17 cellular contexts compared by ENCODE assay signal in the genomic region with DNA sequence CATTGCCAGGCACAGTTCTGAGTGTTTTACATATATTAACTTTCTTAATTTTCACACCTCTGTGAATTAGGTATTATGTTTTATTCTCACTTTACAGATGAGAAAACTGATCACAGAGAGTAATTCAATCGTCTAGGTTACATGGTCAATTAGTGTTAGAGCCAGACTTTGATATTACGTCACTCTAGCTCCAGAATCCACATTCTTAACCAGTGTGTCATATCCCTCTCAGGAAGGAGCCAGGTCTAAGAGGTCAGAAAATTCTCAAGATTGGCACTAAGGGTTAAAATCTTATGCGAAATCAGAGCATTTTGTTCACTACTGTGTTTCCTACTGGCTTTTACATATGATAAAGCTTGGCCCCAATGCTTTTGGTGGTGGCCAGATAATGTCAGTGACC. TPM values are rescaled to one million over a fixed set of nuclear protein-coding genes. Genes with fewer than 3 reads are reported as not detected.
DNase-seq lines count a peak whose midpoint lies in the region; ATAC-seq and TF ChIP-seq lines count a peak whose summit lies in the region.
"Had no signal": no experiment of that assay in that cellular context is flagged by ENCODE, and none has a peak within 500 bp of the region (broad histone marks: within the 10 kb centered on the region; RNA-seq: fewer than 3 reads in every experiment).

No MANE protein-coding gene starts in this region.

- POLR2A ChIA-PET in PC-3 (lab: Charles Lee; ENCODE audit: unreplicated experiment), result no interaction called here

- no peak overlapping the region for H2AFZ ChIP-seq in PC-3 (ENCODE audit: low read length)
- no peak overlapping the region for H2AFZ ChIP-seq in mesenchymal stem cell (ENCODE audit: low read depth, low read length)
- H2AFZ ChIP-seq in GM23338, result no peak overlapping the region

- H4K8ac ChIP-seq in mesenchymal stem cell (ENCODE audit: low read length), result no peak overlapping the region

- no peaks in the 10 kb centered on the region for H3K79me1 ChIP-seq in mesenchymal stem cell (replicated peaks; ENCODE audit: low read length, poor library complexity, severe bottlenecking)

- CTCF ChIA-PET in PC-3 (lab: Charles Lee), result no interaction called here

- no TSS peak for BruUV-seq in PC-3 (replicated peaks; lab: Mats Ljungman, UMichigan)

- H2BK5ac ChIP-seq in mesenchymal stem cell (ENCODE audit: low read depth, low read length, poor library complexity, severe bottlenecking), result no peak overlapping the region

- H3K18ac ChIP-seq in mesenchymal stem cell (ENCODE audit: low read depth in 1 of 2, low read length in 2 of 2), result no peak overlapping the region

- H3K27ac ChIP-seq in PC-3 (ENCODE audit: low read length), result peak overlapping the region; percentile 85
- peak overlapping the region; percentile 30 for H3K27ac ChIP-seq in mesenchymal stem cell (ENCODE audit: low read length, poor library complexity, severe bottlenecking)
- no peak overlapping the region for H3K27ac ChIP-seq in GM23338 (ENCODE audit: low read depth)
- H3K27ac ChIP-seq: BLaER1 treated with 17β-estradiol and CSF1 and Interleukin-3, amounts not matched to agents 10 nM and 100 nM had no signal

- in situ Hi-C loops in HAP-1 (cut with MboI; ENCODE audit: low sequenced_read_pairs), result no loop called here

- H3K27ac Mint-ChIP-seq in GM23338, result no peak overlapping the region
- H3K27ac Mint-ChIP-seq: activated naive CD4-positive, alpha-beta T cell treated with anti-CD3 and anti-CD28 coated beads, Interleukin-2, amount 50 U/mL, for 24 hours; stimulated activated naive CD8-positive, alpha-beta T cell treated with anti-CD3 and anti-CD28 coated beads, Interleukin-15, Interleukin-2, amounts not matched to agents 100 ng/mL and 50 ng/mL, for 24 hours; WTC11 had no signal

- H3K36me3 ChIP-seq in PC-3 (ENCODE audit: low read depth, low read length) (no peaks in the 10 kb centered on the region), mesenchymal stem cell (ENCODE audit: control insufficient read depth in 1 of 2, insufficient read depth in 2 of 2, low read depth in 1 of 2, low read length in 2 of 2) (no peaks in the 10 kb centered on the region), GM23338 (ENCODE audit: insufficient read depth) (no peaks in the 10 kb centered on the region), HAP-1 (replicated peaks) (no peaks in the 10 kb centered on the region)
- H3K36me3 ChIP-seq: BLaER1 treated with 17β-estradiol and CSF1 and Interleukin-3, amounts not matched to agents 10 nM and 100 nM had no signal

- WGBS in mesenchymal stem cell, result 20% methylated on average over 1 of the region's 3 CpGs

- TF ChIP-seq CTCF in PC-3 (conservative IDR thresholded peaks at IDR 0.05; ENCODE audit: low read depth, low read length) (no peak), GM23338 (conservative IDR thresholded peaks at IDR 0.05; ENCODE audit: low read depth in 2 of 2) (no peak)

- no peak overlapping the region for H3K14ac ChIP-seq in mesenchymal stem cell (ENCODE audit: low read length in 2 of 2)

- no peak overlapping the region for H3K4me3 ChIP-seq in PC-3 (ENCODE audit: low read length)
- no peak overlapping the region for H3K4me3 ChIP-seq in mesenchymal stem cell (ENCODE audit: insufficient read depth in 1 of 2, low read depth in 1 of 2, low read length in 2 of 2)
- H3K4me3 ChIP-seq in GM23338, result no peak overlapping the region
- no peak overlapping the region for H3K4me3 ChIP-seq in HAP-1
- H3K4me3 ChIP-seq: BLaER1 treated with 17β-estradiol and CSF1 and Interleukin-3, amounts not matched to agents 10 nM and 100 nM had no signal

- ATAC-seq in PC-3 (0 out of 2 replicates have a peak, but pooled peaks have one; percentile 6), GM23338 (no peak)
- ATAC-seq: WTC11 had no signal

- no peaks in the 10 kb centered on the region for H3K79me2 ChIP-seq in PC-3 (ENCODE audit: low read length)
- H3K79me2 ChIP-seq in GM23338 (replicated peaks; ENCODE audit: insufficient read depth), result no peaks in the 10 kb centered on the region

- DNase-seq in EL (peak; percentile 86), PC-3 (peak; percentile 71), dermis microvascular lymphatic vessel endothelial cell (ENCODE audit: low read depth in 2 of 2) (peak; percentile 12 to 89), mesenchymal stem cell (peak; percentile 47), GM23338 (ENCODE audit: low spot score) (no peak), HAP-1 (ENCODE audit: low spot score in 2 of 2) (no peak), NCI-H2196 (lab: John Stamatoyannopoulos, UW; ENCODE audit: unreplicated experiment) (no peak)
- no peak for DNase-seq in activated CD4-positive, alpha-beta T cell treated with anti-CD3 and anti-CD28 coated beads, Interleukin-2, amount 50 U/mL, for 4 hours
- DNase-seq: GDM1, KBM-7, left cardiac atrium, NCI-H1930 had no signal

- H3K9ac ChIP-seq in PC-3 (ENCODE audit: low read length) (peak overlapping the region; percentile 60; the same call in 1 of the 2 replicates), mesenchymal stem cell (ENCODE audit: low read length) (no peak overlapping the region)
- H3K9ac ChIP-seq: BLaER1 treated with 17β-estradiol and CSF1 and Interleukin-3, amounts not matched to agents 10 nM and 100 nM had no signal

- H3K9me2 ChIP-seq in PC-3 (replicated peaks; ENCODE audit: low read length), result no peaks in the 10 kb centered on the region
- H3K9me2 ChIP-seq in GM23338 (ENCODE audit: insufficient read depth), result peaks cover 10% of the 10 kb centered on the region; the same call in 1 of the 2 replicates

- no peak overlapping the region for H3K4ac ChIP-seq in mesenchymal stem cell (ENCODE audit: low read depth in 1 of 2, low read length in 2 of 2)

- H3K9me3 ChIP-seq in PC-3 (ENCODE audit: low read length) (no peaks in the 10 kb centered on the region), mesenchymal stem cell (ENCODE audit: control insufficient read depth, low read length) (no peaks in the 10 kb centered on the region), HAP-1 (no peaks in the 10 kb centered on the region)

- peaks cover 33% of the 10 kb centered on the region for H3K4me1 ChIP-seq in PC-3 (ENCODE audit: insufficient read depth, low read length)
- H3K4me1 ChIP-seq in mesenchymal stem cell (ENCODE audit: control insufficient read depth, insufficient read depth, low read depth, low read length), result peaks cover 3% of the 10 kb centered on the region
- H3K4me1 ChIP-seq in GM23338 (ENCODE audit: insufficient read depth), result peaks cover 18% of the 10 kb centered on the region
- no peaks in the 10 kb centered on the region for H3K4me1 ChIP-seq in HAP-1
- H3K4me1 ChIP-seq: BLaER1 treated with 17β-estradiol and CSF1 and Interleukin-3, amounts not matched to agents 10 nM and 100 nM had no signal

- H3K9me3 Mint-ChIP-seq in GM23338, result no peaks in the 10 kb centered on the region; the same call in 1 of the 3 replicates
- H3K9me3 Mint-ChIP-seq: activated naive CD4-positive, alpha-beta T cell treated with anti-CD3 and anti-CD28 coated beads, Interleukin-2, amount 50 U/mL, for 24 hours; stimulated activated naive CD8-positive, alpha-beta T cell treated with anti-CD3 and anti-CD28 coated beads, Interleukin-15, Interleukin-2, amounts not matched to agents 100 ng/mL and 50 ng/mL, for 24 hours had no signal

- H3K23ac ChIP-seq in mesenchymal stem cell (ENCODE audit: low read length in 2 of 2), result no peak overlapping the region

- H3K4me2 ChIP-seq in PC-3 (ENCODE audit: low read length), result peak overlapping the region; percentile 75
- H3K4me2 ChIP-seq in mesenchymal stem cell (ENCODE audit: low read length, poor library complexity, severe bottlenecking), result no peak overlapping the region
- no peak overlapping the region for H3K4me2 ChIP-seq in GM23338
- H3K4me2 ChIP-seq: BLaER1 treated with 17β-estradiol and CSF1 and Interleukin-3, amounts not matched to agents 10 nM and 100 nM had no signal

- peaks cover 23% of the 10 kb centered on the region for H3K4me1 Mint-ChIP-seq in GM23338
- H3K4me1 Mint-ChIP-seq: activated naive CD4-positive, alpha-beta T cell treated with anti-CD3 and anti-CD28 coated beads, Interleukin-2, amount 50 U/mL, for 24 hours had no signal

- peak overlapping the region; percentile 19 for H2AK5ac ChIP-seq in mesenchymal stem cell (ENCODE audit: low read length, severe bottlenecking)

- no peaks in the 10 kb centered on the region for H3K27me3 Mint-ChIP-seq in GM23338 (ENCODE audit: insufficient read depth, low read depth, poor library complexity)

- H3K36me3 Mint-ChIP-seq in GM23338 (ENCODE audit: low read depth), result peaks cover 7% of the 10 kb centered on the region; the same call in 2 of the 3 replicates
- H3K36me3 Mint-ChIP-seq: activated naive CD4-positive, alpha-beta T cell treated with anti-CD3 and anti-CD28 coated beads, Interleukin-2, amount 50 U/mL, for 24 hours; WTC11 had no signal

- H3K27me3 ChIP-seq in PC-3 (ENCODE audit: low read length), result no peaks in the 10 kb centered on the region
- no peaks in the 10 kb centered on the region for H3K27me3 ChIP-seq in mesenchymal stem cell (ENCODE audit: control insufficient read depth in 1 of 2, insufficient read depth in 1 of 2, low read length in 2 of 2)
- H3K27me3 ChIP-seq in GM23338 (ENCODE audit: insufficient read depth), result no peaks in the 10 kb centered on the region
- H3K27me3 ChIP-seq in HAP-1 (ENCODE audit: low read depth), result peaks cover under 1% of the 10 kb centered on the region
- H3K27me3 ChIP-seq: BLaER1 treated with 17β-estradiol and CSF1 and Interleukin-3, amounts not matched to agents 10 nM and 100 nM had no signal

- intact Hi-C loops in PC-3 (cut with micrococcal nuclease), result loop anchor here (5.0 kb wide), 1 partner anchor 100 kb away; no protein-coding TSS in a partner anchor

- H2BK15ac ChIP-seq in mesenchymal stem cell (ENCODE audit: low read depth, poor library complexity, severe bottlenecking), result no peak overlapping the region

- H3F3A ChIP-seq in PC-3 (ENCODE audit: low read length, unreplicated experiment) (no peaks in the 10 kb centered on the region), GM23338 (replicated peaks; ENCODE audit: low read depth) (no peaks in the 10 kb centered on the region)

- no peak overlapping the region for H3K4me3 Mint-ChIP-seq in GM23338
- H3K4me3 Mint-ChIP-seq: activated naive CD4-positive, alpha-beta T cell treated with anti-CD3 and anti-CD28 coated beads, Interleukin-2, amount 50 U/mL, for 24 hours; stimulated activated naive CD8-positive, alpha-beta T cell treated with anti-CD3 and anti-CD28 coated beads, Interleukin-15, Interleukin-2, amounts not matched to agents 100 ng/mL and 50 ng/mL, for 24 hours; WTC11 had no signal

- H4K91ac ChIP-seq in mesenchymal stem cell (ENCODE audit: low read length), result no peak overlapping the region

- H4K20me1 ChIP-seq in PC-3 (ENCODE audit: low read length), result no peaks in the 10 kb centered on the region
- no peaks in the 10 kb centered on the region for H4K20me1 ChIP-seq in GM23338 (replicated peaks; ENCODE audit: insufficient read depth)
- H4K20me1 ChIP-seq: BLaER1 treated with 17β-estradiol and CSF1 and Interleukin-3, amounts not matched to agents 10 nM and 100 nM had no signal

- no peak overlapping the region for H2BK120ac ChIP-seq in mesenchymal stem cell (ENCODE audit: low read depth, low read length)

- no peak overlapping the region for H2BK12ac ChIP-seq in mesenchymal stem cell (ENCODE audit: low read length in 2 of 2)

RNA-seq across cellular contexts. Expression of gene DMP1, which starts 7.4 kb away (rescaled TPM):
- total RNA-seq in PC-3 (2014; rRNA removed) (not detected in 2 replicates), dermis microvascular lymphatic vessel endothelial cell (not detected in 2 replicates)
- 0.01 TPM for polyA plus RNA-seq in mesenchymal stem cell (2013, experiment 1 of 2)
- polyA plus RNA-seq in mesenchymal stem cell (2013, experiment 2 of 2), result 0.01 TPM
- not detected in 2 replicates for total RNA-seq in GM23338 (2014; rRNA removed; shearing (Covaris generic))
- 0.27 TPM in 1 of 2 replicates, not detected in the other for polyA plus RNA-seq in GM23338 (2016; fragmentation: Nextera tagmentation; extraction: Ambion mirVana)
- total RNA-seq: left cardiac atrium had no signal

RNA-seq across cellular contexts. Expression of gene DSPP, which starts 49.2 kb away (rescaled TPM):
- 0.04 TPM in 1 of 2 replicates, not detected in the other for total RNA-seq in PC-3 (2014; rRNA removed)
- total RNA-seq in dermis microvascular lymphatic vessel endothelial cell, result not detected in 2 replicates
- polyA plus RNA-seq in mesenchymal stem cell (2013, experiment 1 of 2), result not detected
- polyA plus RNA-seq in mesenchymal stem cell (2013, experiment 2 of 2), result not detected
- total RNA-seq in GM23338 (2014; rRNA removed; shearing (Covaris generic)), result not detected in 2 replicates
- polyA plus RNA-seq in GM23338 (2016; fragmentation: Nextera tagmentation; extraction: Ambion mirVana), result 0.05 and 0.08 TPM in 2 replicates
- total RNA-seq: left cardiac atrium, WTC11 had no signal
- polyA plus RNA-seq: neural cell had no signal

Comparison
In these comparisons a context has a peak if more than half of its experiments do, and no peak if none do; other contexts are left out.
1. DNase-seq: peak in EL (single experiment), PC-3 (single experiment), dermis microvascular lymphatic vessel endothelial cell (2 of 2) and mesenchymal stem cell (single experiment); none in GM23338 (single experiment), HAP-1 (0 of 2), activated CD4-positive, alpha-beta T cell treated with anti-CD3 and anti-CD28 coated beads, Interleukin-2, amount 50 U/mL, for 4 hours (0 of 2) and NCI-H2196 (single experiment).